ENCODE assay signal across 8 cellular contexts in genomic region chr5:139131062-139131856, GRCh38.
A peak's percentile ranks its signal among the peaks of the same experiment; 100 is the strongest.
DNase-seq lines count a peak whose midpoint lies in the region; ATAC-seq lines count a peak whose summit lies in the region.

No MANE protein-coding gene starts in this region.

- ATAC-seq in activated naive CD4-positive, alpha-beta T cell treated with anti-CD3 and anti-CD28 coated beads, Interleukin-2, amount 50 U/mL, for 72 hours: no peak
- no peak for ATAC-seq in GM18502 (IDR thresholded peaks at IDR 0.05; ENCODE audit: poor library complexity, unreplicated experiment)

- peaks cover 0 to 4% of the 10 kb centered on the region in 2 donors for H3K36me3 Mint-ChIP-seq in activated naive CD4-positive, alpha-beta T cell treated with anti-CD3 and anti-CD28 coated beads, Interleukin-2, amount 50 U/mL, for 72 hours
- H3K36me3 Mint-ChIP-seq in activated CD4-positive, alpha-beta memory T cell treated with anti-CD3 and anti-CD28 coated beads for 36 hours: peaks cover 7% of the 10 kb centered on the region

- peak overlapping the region in 1 of 2 donors; percentile 47 for H3K27ac Mint-ChIP-seq in activated naive CD4-positive, alpha-beta T cell treated with anti-CD3 and anti-CD28 coated beads, Interleukin-2, amount 50 U/mL, for 72 hours
- no peak overlapping the region for H3K27ac Mint-ChIP-seq in activated CD4-positive, alpha-beta memory T cell treated with anti-CD3 and anti-CD28 coated beads for 36 hours

- H3K4me3 ChIP-seq in mesendoderm (ENCODE audit: low read length): no peak overlapping the region
- H3K4me3 ChIP-seq in subcutaneous abdominal adipose tissue (ENCODE audit: low read depth in 1 of 5, low read length in 5 of 5): peak overlapping the region; percentile 2 to 42 (median 32)

- H2AK5ac ChIP-seq in mesendoderm (ENCODE audit: low read length): no peak overlapping the region

- H3K4ac ChIP-seq in mesendoderm (ENCODE audit: low read depth, low read length): no peak overlapping the region

- no peak overlapping the region for H4K5ac ChIP-seq in mesendoderm (ENCODE audit: low read length)

- no peak overlapping the region for H3K18ac ChIP-seq in mesendoderm (ENCODE audit: low read length)

- H3K9ac ChIP-seq in mesendoderm (ENCODE audit: low read length) (no peak overlapping the region), subcutaneous abdominal adipose tissue (ENCODE audit: low read length in 5 of 5) (peak overlapping the region in 2 of 5 donors; percentile 27 to 35)

- H3K27me3 Mint-ChIP-seq in activated CD4-positive, alpha-beta memory T cell treated with anti-CD3 and anti-CD28 coated beads for 36 hours: no peaks in the 10 kb centered on the region

- H3K27ac ChIP-seq in cingulate gyrus (ENCODE audit: low read depth, low read length) (peak overlapping the region; percentile 90), mesendoderm (ENCODE audit: low read depth, low read length) (no peak overlapping the region), subcutaneous abdominal adipose tissue (ENCODE audit: low read depth, low read length) (no peak overlapping the region)

- no peak overlapping the region for H2BK120ac ChIP-seq in mesendoderm (ENCODE audit: low read depth, low read length)

- no peaks in the 10 kb centered on the region for H3K4me1 Mint-ChIP-seq in activated CD4-positive, alpha-beta memory T cell treated with anti-CD3 and anti-CD28 coated beads for 36 hours (ENCODE audit: low read depth)

- peak overlapping the region; percentile 22 for H3K56ac ChIP-seq in mesendoderm (ENCODE audit: low read length)

- POLR2A ChIA-PET in activated CD4-positive, alpha-beta memory T cell treated with anti-CD3 and anti-CD28 coated beads for 36 hours (lab: Charles Lee): no interaction called here

- H3K4me3 Mint-ChIP-seq in activated CD4-positive, alpha-beta memory T cell treated with anti-CD3 and anti-CD28 coated beads for 36 hours: no peak overlapping the region

- no peak overlapping the region for H4K8ac ChIP-seq in mesendoderm (ENCODE audit: low read depth, low read length)

- peaks cover 5% of the 10 kb centered on the region for H3K4me1 ChIP-seq in mesendoderm (ENCODE audit: control insufficient read depth, low read depth, low read length)
- peaks cover 6 to 27% (median 24%) of the 10 kb centered on the region in 5 donors for H3K4me1 ChIP-seq in subcutaneous abdominal adipose tissue (ENCODE audit: control insufficient read depth in 5 of 5, insufficient read depth in 5 of 5, low read length in 5 of 5)

- no peak overlapping the region for H3K4me2 ChIP-seq in mesendoderm (ENCODE audit: low read length)

- H2BK5ac ChIP-seq in mesendoderm (ENCODE audit: low read length): no peak overlapping the region

- no peaks in the 10 kb centered on the region for H3K79me1 ChIP-seq in mesendoderm (ENCODE audit: low read length)

- no CpG with 5 or more reads among the region's 9 CpGs for WGBS in mesendoderm (ENCODE audit: extremely low coverage, insufficient coverage, low lambda C conversion rate)

- H3K79me2 ChIP-seq in mesendoderm (ENCODE audit: control insufficient read depth, insufficient read depth, low read length): no peaks in the 10 kb centered on the region

- no peaks in the 10 kb centered on the region for H3K9me3 ChIP-seq in subcutaneous abdominal adipose tissue (ENCODE audit: control insufficient read depth in 5 of 5, low read length in 5 of 5)

- DNase-seq in NCI-H1105 treated with DMSO at 0.1 percent for 48 hours (lab: John Stamatoyannopoulos, UW) (peak; percentile 40), mesendoderm (no peak), NCI-H2081 treated with DMSO at 0.1 percent for 48 hours (lab: John Stamatoyannopoulos, UW) (no peak)
- no peak for DNase-seq in activated naive CD4-positive, alpha-beta T cell treated with anti-CD3 and anti-CD28 coated beads, Interleukin-2, amount 50 U/mL, for 72 hours (ENCODE audit: low spot score in 2 of 2)
- no peak for DNase-seq in activated CD4-positive, alpha-beta memory T cell treated with anti-CD3 and anti-CD28 coated beads for 36 hours

- CTCF ChIA-PET in activated CD4-positive, alpha-beta memory T cell treated with anti-CD3 and anti-CD28 coated beads for 36 hours (lab: Charles Lee): no interaction called here

- no peaks in the 10 kb centered on the region for H3K36me3 ChIP-seq in mesendoderm (ENCODE audit: control insufficient read depth, insufficient read depth, low read length)
- H3K36me3 ChIP-seq in subcutaneous abdominal adipose tissue (ENCODE audit: control insufficient read depth in 5 of 5, insufficient read depth in 5 of 5, low read length in 5 of 5): peaks cover 0 to 13% (median 8%) of the 10 kb centered on the region in 5 donors

- intact Hi-C loops in activated CD4-positive, alpha-beta memory T cell treated with anti-CD3 and anti-CD28 coated beads for 36 hours (cut with micrococcal nuclease): no loop called here

- H3K23ac ChIP-seq in mesendoderm (ENCODE audit: low read length): no peak overlapping the region

- no peak overlapping the region for H2BK15ac ChIP-seq in mesendoderm (replicated peaks; ENCODE audit: low read depth)

- H3K9me3 Mint-ChIP-seq in activated naive CD4-positive, alpha-beta T cell treated with anti-CD3 and anti-CD28 coated beads, Interleukin-2, amount 50 U/mL, for 72 hours: no peaks in the 10 kb centered on the region
- H3K9me3 Mint-ChIP-seq in activated CD4-positive, alpha-beta memory T cell treated with anti-CD3 and anti-CD28 coated beads for 36 hours: no peaks in the 10 kb centered on the region

- H3K27me3 ChIP-seq in mesendoderm (ENCODE audit: insufficient read depth, low read length, poor library complexity) (no peaks in the 10 kb centered on the region), subcutaneous abdominal adipose tissue (ENCODE audit: control insufficient read depth in 5 of 5, insufficient read depth in 4 of 5, low read length in 5 of 5) (no peaks in the 10 kb centered on the region)
